In the genomic region with DNA sequence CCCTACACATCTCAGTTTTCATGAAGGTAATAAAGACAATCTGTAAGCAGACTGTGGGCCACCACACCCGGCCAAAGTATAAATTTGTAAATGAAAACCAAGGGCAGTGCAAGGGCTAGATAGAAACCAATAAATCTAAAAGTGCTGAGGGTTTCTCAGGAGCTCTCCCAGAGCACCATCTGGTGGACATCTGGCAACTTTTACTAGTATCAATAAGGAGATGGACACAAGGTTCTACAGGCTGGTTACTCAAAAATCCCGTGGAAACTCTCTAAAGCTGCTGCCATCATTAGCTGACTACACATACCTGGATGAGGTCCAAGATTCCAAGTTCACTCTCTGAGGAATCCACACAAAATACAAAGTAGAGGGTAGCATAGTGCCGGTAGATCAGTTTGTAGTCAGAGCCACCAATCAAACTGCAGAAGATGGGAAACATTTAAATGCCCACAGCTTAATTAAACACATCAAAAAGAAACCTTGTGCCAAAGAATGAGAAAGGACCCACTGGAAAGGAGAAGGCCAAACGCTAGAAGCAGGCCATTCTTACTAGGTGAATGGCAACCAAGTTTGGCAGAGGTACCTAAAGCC, we compare ENCODE assay signal across 8 cellular contexts. TPM values are rescaled to one million over a fixed set of nuclear protein-coding genes. Genes with fewer than 3 reads are reported as not detected.
DNase-seq lines count a peak whose midpoint lies in the region; ATAC-seq and TF ChIP-seq lines count a peak whose summit lies in the region.

No MANE protein-coding gene starts in this region.

- no peak overlapping the region for H3K4me3 Mint-ChIP-seq in glutamatergic neuron (ENCODE audit: unreplicated experiment)

- H3K9me3 Mint-ChIP-seq in glutamatergic neuron (ENCODE audit: unreplicated experiment), result no peaks in the 10 kb centered on the region

- H3K27me3 Mint-ChIP-seq in glutamatergic neuron (ENCODE audit: unreplicated experiment), result peaks cover 1% of the 10 kb centered on the region

- DNase-seq in AG09309 (ENCODE audit: low read depth), result peak; percentile 71
- peak; percentile 26 for DNase-seq in H4 (ENCODE audit: low spot score)
- peak; percentile 8 for DNase-seq in SHP77 treated with DMSO at 0.1 percent for 48 hours (lab: John Stamatoyannopoulos, UW)
- no peak for DNase-seq in glutamatergic neuron
- no peak for DNase-seq in NCI-H1436 (lab: John Stamatoyannopoulos, UW)
- DNase-seq in substantia nigra (lab: John Stamatoyannopoulos, UW), result no peak

- no peaks in the 10 kb centered on the region for H3K36me3 Mint-ChIP-seq in glutamatergic neuron (ENCODE audit: unreplicated experiment)

- TF ChIP-seq CTCF in AG09309 (IDR thresholded peaks at IDR 0.05; ENCODE audit: control insufficient read depth, insufficient read depth, low read depth, low read length, missing control alignments) (peak; percentile 67), glutamatergic neuron (IDR thresholded peaks at IDR 0.05; ENCODE audit: partially characterized antibody, unreplicated experiment) (no peak)

- H3K27ac Mint-ChIP-seq in glutamatergic neuron (ENCODE audit: unreplicated experiment), result peak overlapping the region; percentile 71

- ATAC-seq in HG03457 (IDR thresholded peaks at IDR 0.05; ENCODE audit: unreplicated experiment) (no peak), GM19397 (IDR thresholded peaks at IDR 0.05; ENCODE audit: unreplicated experiment) (no peak)

- H3K27ac ChIP-seq in substantia nigra (ENCODE audit: low read depth, low read length, poor library complexity, severe bottlenecking), result no peak overlapping the region

- H3K4me1 Mint-ChIP-seq in glutamatergic neuron (ENCODE audit: low read depth, unreplicated experiment), result peaks cover 10% of the 10 kb centered on the region

- no peak overlapping the region for H3K4me3 ChIP-seq in AG09309 (ENCODE audit: control insufficient read depth, low read depth, low read length)

RNA-seq across cellular contexts. Expression of a gene that starts 5.5 kb away (rescaled TPM):
- total RNA-seq in H4 (2014; rRNA removed; shearing (Covaris generic)), result 60.9 and 81.4 TPM in 2 replicates
- 60.5 TPM for total RNA-seq in glutamatergic neuron (ENCODE audit: unreplicated experiment)

RNA-seq across cellular contexts. Expression of a gene that starts 24.4 kb away (rescaled TPM):
- 3.4 and 5.1 TPM in 2 replicates for total RNA-seq in H4 (2014; rRNA removed; shearing (Covaris generic))
- total RNA-seq in glutamatergic neuron (ENCODE audit: unreplicated experiment), result 9.0 TPM

Comparison
In these comparisons a context has a peak if more than half of its experiments do, and no peak if none do; other contexts are left out.
1. DNase-seq: peak in AG09309 (single experiment), H4 (single experiment) and SHP77 treated with DMSO at 0.1 percent for 48 hours (single experiment); none in glutamatergic neuron (single experiment), NCI-H1436 (single experiment) and substantia nigra (0 of 49).